In the genomic region with DNA sequence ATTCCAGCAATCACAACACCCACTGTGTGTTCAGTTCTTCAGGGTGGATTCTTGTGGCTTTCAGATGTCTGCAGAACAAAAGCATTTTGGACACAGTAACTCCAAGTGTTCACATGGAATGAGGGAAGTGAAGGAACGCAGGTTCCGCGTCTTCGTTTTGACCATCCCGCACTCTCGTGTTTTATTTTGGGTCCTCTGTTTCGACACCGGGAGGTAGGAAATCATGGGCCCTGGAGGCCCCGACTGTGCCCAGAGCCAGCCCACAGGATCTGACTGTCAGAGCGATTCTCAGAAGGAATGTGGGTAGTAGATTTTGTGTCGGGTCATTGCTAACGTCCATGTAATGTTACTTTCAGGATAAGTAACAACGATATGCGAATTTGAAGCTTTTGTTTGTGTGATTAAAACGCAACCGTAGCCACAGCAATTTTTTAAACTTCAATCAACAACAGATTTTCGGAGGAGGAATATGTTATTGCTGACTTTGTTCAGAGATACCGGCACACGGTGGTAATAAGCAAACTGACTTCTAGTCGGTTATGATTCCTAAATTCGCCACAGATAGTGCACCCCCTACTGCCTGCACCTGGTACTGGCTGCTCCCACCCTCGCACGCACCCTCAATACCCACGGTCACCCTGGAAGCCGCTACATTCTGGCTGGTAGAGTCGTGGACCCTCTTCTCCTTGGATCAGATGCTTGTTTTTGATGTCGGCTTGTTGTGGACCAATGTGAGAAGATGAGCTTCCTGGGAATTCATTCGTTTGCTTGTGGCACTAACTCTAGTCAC, we compare ENCODE assay signal across 11 cellular contexts. TPM values are rescaled to one million over a fixed set of nuclear protein-coding genes. Genes with fewer than 3 reads are reported as not detected.
A peak's percentile ranks its signal among the peaks of the same experiment; 100 is the strongest.
DNase-seq lines count a peak whose midpoint lies in the region; ATAC-seq and TF ChIP-seq lines count a peak whose summit lies in the region.
"Had no signal": no experiment of that assay in that cellular context is flagged by ENCODE, and none has a peak within 500 bp of the region (broad histone marks: within the 10 kb centered on the region; RNA-seq: fewer than 3 reads in every experiment).

No MANE protein-coding gene starts in this region.

- H3K27me3 ChIP-seq in OCI-LY3 (ENCODE audit: low read depth, low read length) (no peaks in the 10 kb centered on the region), hepatocyte (no peaks in the 10 kb centered on the region)

- H4K20me1 ChIP-seq in OCI-LY3 (ENCODE audit: insufficient read depth, low read length) (no peaks in the 10 kb centered on the region), hepatocyte (ENCODE audit: insufficient read depth, poor library complexity, severe bottlenecking) (no peaks in the 10 kb centered on the region)

- CTCF ChIA-PET in GM10248 (lab: Yijun Ruan, JAX), result interaction anchor here (2.5 kb wide), 1 partner anchor 9 kb away, joined by 9 read pairs; no protein-coding TSS in a partner anchor

- H3K27ac ChIP-seq in OCI-LY3 (ENCODE audit: low read length) (no peak overlapping the region), hepatocyte (no peak overlapping the region)

- H3K9me2 ChIP-seq in hepatocyte (replicated peaks; ENCODE audit: insufficient read depth), result no peaks in the 10 kb centered on the region

- DNase-seq in cardiac septum (ENCODE audit: low spot score) (peak; percentile 61), left ventricle myocardium superior (no peak), fibroblast of the aortic adventitia (ENCODE audit: low read depth) (no peak), ureter (ENCODE audit: low spot score) (peak; percentile 25), GM10248 (ENCODE audit: extremely low spot score) (no peak), hepatocyte (ENCODE audit: low spot score) (no peak)
- no peak for DNase-seq in stimulated activated naive CD4-positive, alpha-beta T cell (lab: John Stamatoyannopoulos, UW)
- DNase-seq: hypothalamus, mucosa of descending colon, NCI-H1417 treated with DMSO at 0.1 percent for 48 hours had no signal

- no peak overlapping the region for H2AFZ ChIP-seq in OCI-LY3 (ENCODE audit: low read depth, low read length)
- H2AFZ ChIP-seq in hepatocyte, result no peak overlapping the region

- ATAC-seq in left ventricle myocardium superior, result no peak
- ATAC-seq: mucosa of descending colon had no signal

- peaks cover 28% of the 10 kb centered on the region for H3K36me3 ChIP-seq in OCI-LY3 (replicated peaks; ENCODE audit: low read depth, low read length)
- H3K36me3 ChIP-seq in hepatocyte (replicated peaks; ENCODE audit: insufficient read depth, low read depth), result no peaks in the 10 kb centered on the region

- 94% methylated on average over 28 of the region's 28 CpGs for WGBS in hepatocyte (ENCODE audit: low lambda C conversion rate, missing lambda C conversion rate)

- intact Hi-C loops in cardiac septum (cut with DNase I), result no loop called here
- intact Hi-C loops in left ventricle myocardium superior (cut with micrococcal nuclease), result no loop called here

- H3K4me2 ChIP-seq in OCI-LY3 (ENCODE audit: low read length), result no peak overlapping the region
- no peak overlapping the region for H3K4me2 ChIP-seq in hepatocyte

- peak; percentile 57 for TF ChIP-seq CTCF in OCI-LY3 (IDR thresholded peaks at IDR 0.05; ENCODE audit: low read depth, low read length)
- TF ChIP-seq CTCF in fibroblast of the aortic adventitia (IDR thresholded peaks at IDR 0.05; ENCODE audit: insufficient read depth, low read length), result peak; percentile 29
- TF ChIP-seq CTCF in GM10248 (IDR thresholded peaks at IDR 0.05; ENCODE audit: control extremely low read depth, extremely low read depth, low read depth, missing control alignments), result no peak
- TF ChIP-seq CTCF in hepatocyte (IDR thresholded peaks at IDR 0.05; ENCODE audit: poor library complexity), result no peak

- no peaks in the 10 kb centered on the region for H3K79me2 ChIP-seq in OCI-LY3 (ENCODE audit: low read length)
- H3K79me2 ChIP-seq in hepatocyte, result no peaks in the 10 kb centered on the region

- H3K4me3 ChIP-seq in OCI-LY3 (ENCODE audit: low read length) (no peak overlapping the region), fibroblast of the aortic adventitia (ENCODE audit: low read depth, low read length) (no peak overlapping the region), hepatocyte (no peak overlapping the region)
- H3K4me3 ChIP-seq: mucosa of descending colon had no signal

- H3K9me3 ChIP-seq in OCI-LY3 (ENCODE audit: insufficient read depth, low read length) (no peaks in the 10 kb centered on the region), hepatocyte (ENCODE audit: low read depth) (no peaks in the 10 kb centered on the region)
- H3K9me3 ChIP-seq: mucosa of descending colon had no signal

- H3K4me1 ChIP-seq in OCI-LY3 (ENCODE audit: low read length) (no peaks in the 10 kb centered on the region), hepatocyte (ENCODE audit: insufficient read depth) (no peaks in the 10 kb centered on the region)

- POLR2A ChIA-PET in GM10248 (lab: Yijun Ruan, JAX), result no interaction called here

- H3K9ac ChIP-seq in OCI-LY3 (ENCODE audit: low read length), result no peak overlapping the region

RNA-seq across cellular contexts. Expression of a gene that starts 10.5 kb away (rescaled TPM):
- total RNA-seq in cardiac septum (31.5 TPM), left ventricle myocardium superior (26.4 TPM), fibroblast of the aortic adventitia (ENCODE audit: low replicate concordance) (24.5 and 33.1 TPM in 2 replicates), ureter (50.4 TPM), hepatocyte (15.2 and 15.4 TPM in 2 replicates)
- polyA plus RNA-seq in hepatocyte, result 42.3 and 46.0 TPM in 2 replicates

RNA-seq across cellular contexts. Expression of a gene that starts 52.0 kb away (rescaled TPM):
- total RNA-seq in cardiac septum (33.1 TPM), left ventricle myocardium superior (24.8 TPM), fibroblast of the aortic adventitia (ENCODE audit: low replicate concordance) (25.5 and 26.5 TPM in 2 replicates), ureter (84.4 TPM), hepatocyte (23.2 and 28.5 TPM in 2 replicates)
- 39.9 and 41.8 TPM in 2 replicates for polyA plus RNA-seq in hepatocyte

Comparison
In these comparisons a context has a peak if more than half of its experiments do, and no peak if none do; other contexts are left out.
1. DNase-seq: peak in cardiac septum (single experiment) and ureter (single experiment); none in left ventricle myocardium superior (single experiment), fibroblast of the aortic adventitia (single experiment), GM10248 (single experiment), hepatocyte (single experiment) and stimulated activated naive CD4-positive, alpha-beta T cell (0 of 6).
2. CTCF ChIP-seq: peak in OCI-LY3 (single experiment) and fibroblast of the aortic adventitia (single experiment); none in GM10248 (single experiment) and hepatocyte (single experiment).